In the genomic region with DNA sequence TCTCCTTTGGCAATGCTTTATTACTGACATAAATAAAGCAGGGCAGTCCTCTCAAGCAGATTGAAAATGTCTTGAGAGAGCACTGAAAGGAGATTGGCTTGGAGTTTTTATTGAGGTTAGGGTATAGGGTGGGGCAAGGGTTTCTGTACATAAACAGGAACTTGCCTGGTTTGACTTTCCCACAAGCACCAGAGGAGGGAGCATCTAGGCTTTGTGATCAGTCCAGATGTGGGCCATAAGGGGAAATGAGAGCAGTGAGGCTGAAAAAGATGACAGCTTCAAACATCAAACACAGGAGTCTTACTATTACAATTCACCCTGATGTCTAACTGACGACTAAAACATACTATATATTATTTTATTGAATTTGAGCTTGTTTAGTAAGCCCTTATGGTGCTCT, we compare ENCODE assay signal across 8 cellular contexts.
DNase-seq lines count a peak whose midpoint lies in the region; ATAC-seq and TF ChIP-seq lines count a peak whose summit lies in the region.

No MANE protein-coding gene starts in this region.

- H3K27me3 Mint-ChIP-seq in stimulated activated naive B cell treated with anti-CD40 and anti-IgM and Interleukin-4, amounts not matched to agents 10 μg/mL and 1 μg/mL and 100 μg/mL, for 72 hours, result no peaks in the 10 kb centered on the region
- peaks cover 2% of the 10 kb centered on the region for H3K27me3 Mint-ChIP-seq in endothelial cell (ENCODE audit: unreplicated experiment)

- peaks cover 7 to 13% of the 10 kb centered on the region in 2 donors for H3K4me1 Mint-ChIP-seq in stimulated activated naive B cell treated with anti-CD40 and anti-IgM and Interleukin-4, amounts not matched to agents 10 μg/mL and 1 μg/mL and 100 μg/mL, for 72 hours
- H3K4me1 Mint-ChIP-seq in endothelial cell (ENCODE audit: unreplicated experiment), result no peaks in the 10 kb centered on the region

- no peaks in the 10 kb centered on the region for H3K79me2 ChIP-seq in OCI-LY3 (ENCODE audit: low read length)

- 0 out of 2 replicates have a peak overlapping the region, but pooled peaks have one; percentile 55 for H2AFZ ChIP-seq in OCI-LY3 (ENCODE audit: low read depth, low read length)

- H3K36me3 ChIP-seq in OCI-LY3 (replicated peaks; ENCODE audit: low read depth, low read length), result no peaks in the 10 kb centered on the region

- H3K27ac Mint-ChIP-seq in stimulated activated naive B cell treated with anti-CD40 and anti-IgM and Interleukin-4, amounts not matched to agents 10 μg/mL and 1 μg/mL and 100 μg/mL, for 72 hours, result no peak overlapping the region
- H3K27ac Mint-ChIP-seq in endothelial cell (ENCODE audit: unreplicated experiment), result no peak overlapping the region

- H3K9ac ChIP-seq in OCI-LY3 (ENCODE audit: low read length), result no peak overlapping the region

- no peak overlapping the region for H3K4me3 ChIP-seq in OCI-LY3 (ENCODE audit: low read length)

- H3K4me2 ChIP-seq in OCI-LY3 (ENCODE audit: low read length), result peak overlapping the region; percentile 8; the same call in 1 of the 2 replicates

- no peaks in the 10 kb centered on the region for H3K9me3 ChIP-seq in OCI-LY3 (ENCODE audit: insufficient read depth, low read length)

- peaks cover 0 to 4% of the 10 kb centered on the region in 2 donors for H3K9me3 Mint-ChIP-seq in stimulated activated naive B cell treated with anti-CD40 and anti-IgM and Interleukin-4, amounts not matched to agents 10 μg/mL and 1 μg/mL and 100 μg/mL, for 72 hours
- H3K9me3 Mint-ChIP-seq in endothelial cell (ENCODE audit: unreplicated experiment), result no peaks in the 10 kb centered on the region

- H3K4me1 ChIP-seq in OCI-LY3 (ENCODE audit: low read length), result peaks cover 9% of the 10 kb centered on the region

- H3K36me3 Mint-ChIP-seq in stimulated activated naive B cell treated with anti-CD40 and anti-IgM and Interleukin-4, amounts not matched to agents 10 μg/mL and 1 μg/mL and 100 μg/mL, for 72 hours, result no peaks in the 10 kb centered on the region
- no peaks in the 10 kb centered on the region for H3K36me3 Mint-ChIP-seq in endothelial cell (ENCODE audit: low read depth, unreplicated experiment)

- no peak overlapping the region for H3K4me3 Mint-ChIP-seq in stimulated activated naive B cell treated with anti-CD40 and anti-IgM and Interleukin-4, amounts not matched to agents 10 μg/mL and 1 μg/mL and 100 μg/mL, for 72 hours
- no peak overlapping the region for H3K4me3 Mint-ChIP-seq in endothelial cell (ENCODE audit: unreplicated experiment)

- DNase-seq in left ventricle myocardium superior (no peak), Right ventricle myocardium inferior (ENCODE audit: missing footprints) (no peak), endothelial cell (ENCODE audit: low spot score) (no peak), mucosa of gallbladder (ENCODE audit: low spot score) (no peak)
- DNase-seq in stimulated activated naive B cell treated with anti-CD40 and anti-IgM and Interleukin-4, amounts not matched to agents 10 μg/mL and 1 μg/mL and 100 μg/mL, for 72 hours, result peak; percentile 47

- ATAC-seq in left ventricle myocardium superior (peak; percentile 38), Right ventricle myocardium inferior (no peak), HG02973 (IDR thresholded peaks at IDR 0.05; ENCODE audit: unreplicated experiment) (peak; percentile 95), HG03457 (IDR thresholded peaks at IDR 0.05; ENCODE audit: unreplicated experiment) (no peak)
- peak; percentile 100 for ATAC-seq in stimulated activated naive B cell treated with anti-CD40 and anti-IgM and Interleukin-4, amounts not matched to agents 10 μg/mL and 1 μg/mL and 100 μg/mL, for 72 hours (replicated peaks)

- H3K27me3 ChIP-seq in OCI-LY3 (ENCODE audit: low read depth, low read length), result no peaks in the 10 kb centered on the region

- TF ChIP-seq CTCF in OCI-LY3 (IDR thresholded peaks at IDR 0.05; ENCODE audit: low read depth, low read length), result peak; percentile 89
- TF ChIP-seq CTCF in endothelial cell (IDR thresholded peaks at IDR 0.05; ENCODE audit: unreplicated experiment), result no peak

- no peak overlapping the region for H3K27ac ChIP-seq in OCI-LY3 (ENCODE audit: low read length)

- intact Hi-C loops in left ventricle myocardium superior (cut with micrococcal nuclease) (no loop called here), Right ventricle myocardium inferior (cut with DNase I) (no loop called here)

- H4K20me1 ChIP-seq in OCI-LY3 (ENCODE audit: insufficient read depth, low read length), result no peaks in the 10 kb centered on the region

Comparison
In these comparisons a context has a peak if more than half of its experiments do, and no peak if none do; other contexts are left out.
1. ATAC-seq: peak in left ventricle myocardium superior (single experiment), HG02973 (single experiment) and stimulated activated naive B cell treated with anti-CD40 and anti-IgM and Interleukin-4, amounts not matched to agents 10 μg/mL and 1 μg/mL and 100 μg/mL, for 72 hours (2 of 2); none in Right ventricle myocardium inferior (single experiment) and HG03457 (single experiment).